Comparison of ENCODE assay signal across 23 cellular contexts in the genomic region with DNA sequence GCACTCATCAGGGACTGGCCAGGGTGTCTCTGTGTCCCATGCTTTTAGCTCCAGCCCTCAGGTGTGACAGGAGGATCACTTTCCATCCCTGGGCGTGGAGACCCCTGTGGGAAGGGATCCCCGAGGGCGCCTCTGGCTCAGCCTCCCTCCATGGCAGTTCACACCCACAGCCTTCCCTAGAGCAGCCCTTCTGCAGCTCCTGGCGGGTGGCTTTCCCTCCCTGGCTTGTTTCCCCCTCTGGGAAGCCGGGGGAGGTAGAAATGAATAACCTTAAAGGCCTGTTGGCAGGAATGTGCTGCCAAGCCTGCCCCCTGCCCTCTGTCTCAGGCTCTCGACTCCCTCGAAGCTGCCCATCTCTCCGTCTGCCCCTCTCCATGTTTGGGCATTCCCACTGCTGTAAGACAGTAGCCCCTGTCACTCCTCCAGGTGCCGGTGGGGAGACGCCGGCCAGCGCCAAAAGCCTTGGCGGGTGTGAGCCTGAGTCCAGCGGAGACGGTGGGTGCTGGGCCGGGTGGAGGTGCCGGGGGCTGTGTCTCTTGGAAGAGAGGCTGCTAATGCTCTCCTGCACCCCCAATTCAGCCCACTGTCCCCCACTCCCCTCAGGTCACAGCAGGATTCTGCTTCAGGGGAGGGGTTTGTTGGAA. TPM values are rescaled to one million over a fixed set of nuclear protein-coding genes. Genes with fewer than 3 reads are reported as not detected.
A peak's percentile ranks its signal among the peaks of the same experiment; 100 is the strongest.
DNase-seq lines count a peak whose midpoint lies in the region; ATAC-seq and TF ChIP-seq lines count a peak whose summit lies in the region.
"Had no signal": no experiment of that assay in that cellular context is flagged by ENCODE, and none has a peak within 500 bp of the region (broad histone marks: within the 10 kb centered on the region; RNA-seq: fewer than 3 reads in every experiment).

No MANE protein-coding gene starts in this region.

- H3K9me3 ChIP-seq in right cardiac atrium (ENCODE audit: control insufficient read depth, low read length), result no peaks in the 10 kb centered on the region
- H3K9me3 ChIP-seq in right atrium auricular region, result no peaks in the 10 kb centered on the region
- no peaks in the 10 kb centered on the region for H3K9me3 ChIP-seq in esophagus squamous epithelium
- H3K9me3 ChIP-seq: heart right ventricle, left lung, upper lobe of right lung had no signal

- peaks cover 29% of the 10 kb centered on the region for H3K36me3 ChIP-seq in right atrium auricular region
- peaks cover 4 to 37% (median 12%) of the 10 kb centered on the region in 3 donors for H3K36me3 ChIP-seq in esophagus squamous epithelium

- no peak for TF ChIP-seq POLR2A in esophagus squamous epithelium (IDR thresholded peaks at IDR 0.05)

- DNase-seq in right cardiac atrium (peak in 2 of 3 donors; percentile 27 to 42), right atrium auricular region (ENCODE audit: low spot score) (no peak), cerebellar cortex (ENCODE audit: low spot score) (peak; percentile 21), myocyte (ENCODE audit: low read depth) (peak; percentile 36), esophagus squamous epithelium (lab: John Stamatoyannopoulos, UW) (no peak), T-helper 2 cell (no peak), epidermal melanocyte (ENCODE audit: insufficient read length, low spot score) (no peak)
- DNase-seq: activated B cell treated with CpG ODN at 0.5 μM for 24 hours; activated CD8-positive, alpha-beta memory T cell treated with anti-CD3 and anti-CD28 coated beads, Interleukin-2, amount 50 U/mL, for 4 hours; BE2C; central memory CD4-positive, alpha-beta T cell; COR-L47; heart right ventricle; immature natural killer cell; left lung; NCI-H1048; NCI-H1694 treated with DMSO at 0.1 percent for 48 hours; NCI-H69; SW 1271; upper lobe of right lung had no signal

- no peaks in the 10 kb centered on the region for H3K27me3 ChIP-seq in right cardiac atrium (ENCODE audit: control insufficient read depth, insufficient read depth)
- no peaks in the 10 kb centered on the region for H3K27me3 ChIP-seq in right atrium auricular region
- H3K27me3 ChIP-seq in esophagus squamous epithelium, result peaks cover 0 to 13% (median 0%) of the 10 kb centered on the region in 4 donors
- H3K27me3 ChIP-seq: BE2C, upper lobe of right lung had no signal

- intact Hi-C loops in right cardiac atrium (cut with DNase I), result loop anchor here in 2 of 4 donors (10.0 kb wide), 1 partner anchor 69 kb away; no protein-coding TSS in a partner anchor
- intact Hi-C loops in esophagus squamous epithelium (cut with DNase I), result no loop called here

- H3K4me1 ChIP-seq in right cardiac atrium (ENCODE audit: control insufficient read depth, insufficient read depth, low read length) (peaks cover 3% of the 10 kb centered on the region), right atrium auricular region (peaks cover 0 to 15% of the 10 kb centered on the region in 2 donors), esophagus squamous epithelium (peaks cover 12 to 22% (median 16%) of the 10 kb centered on the region in 3 donors)
- H3K4me1 ChIP-seq: BE2C had no signal

- WGBS in right cardiac atrium, result 54% methylated on average over 17 of the region's 17 CpGs
- 40 to 66% methylated on average over 1 to 5 of the region's 17 CpGs for WGBS in esophagus squamous epithelium, 2 donors

- ATAC-seq in right cardiac atrium (no peak), GM21529 (IDR thresholded peaks at IDR 0.05; ENCODE audit: unreplicated experiment) (no peak)
- ATAC-seq: activated T-helper 17 cell treated with anti-CD3 and anti-CD28 coated beads, Interleukin-2, amount 50 U/mL, for 72 hours; heart right ventricle; left lung; upper lobe of right lung had no signal

- H3K4me3 ChIP-seq in right cardiac atrium (ENCODE audit: low read length) (no peak overlapping the region), right atrium auricular region (no peak overlapping the region), esophagus squamous epithelium (no peak overlapping the region)
- H3K4me3 ChIP-seq: heart right ventricle, left lung, skin epidermis, upper lobe of right lung had no signal

- H3K27ac ChIP-seq in right cardiac atrium (ENCODE audit: low read length) (no peak overlapping the region), right atrium auricular region (no peak overlapping the region), esophagus squamous epithelium (no peak overlapping the region)
- H3K27ac ChIP-seq: heart right ventricle, left lung, skin epidermis, upper lobe of right lung had no signal

- TF ChIP-seq CTCF in right atrium auricular region (IDR thresholded peaks at IDR 0.05), result no peak
- TF ChIP-seq CTCF in esophagus squamous epithelium (IDR thresholded peaks at IDR 0.05), result no peak

RNA-seq across cellular contexts. Expression of a gene that starts 2.1 kb away (rescaled TPM):
- total RNA-seq in right cardiac atrium (under 1 TPM; 0.11 to 0.75 (median 0.58) TPM), right atrium auricular region (under 1 TPM in 1 of 2 donors, not detected in 1; 0.26 TPM), myocyte (103 and 120 TPM in 2 replicates), esophagus squamous epithelium (under 1 TPM in 2 of 4 donors, not detected in 2; 0.19 to 0.26 TPM)
- 0.11 TPM for polyA plus RNA-seq in right cardiac atrium
- polyA plus RNA-seq in myocyte (2012), result 3.6 TPM

RNA-seq across cellular contexts. Expression of a gene that starts 12.5 kb away (rescaled TPM):
- total RNA-seq in right cardiac atrium (10 to 100 TPM; 38.6 to 50.2 (median 44.9) TPM), right atrium auricular region (10 to 100 TPM; 31.9 to 36.7 TPM), myocyte (33.8 and 36.3 TPM in 2 replicates), esophagus squamous epithelium (10 to 100 TPM; 11.0 to 28.2 (median 18.8) TPM)
- 41.7 TPM for polyA plus RNA-seq in right cardiac atrium
- 39.5 TPM for polyA plus RNA-seq in myocyte (2012)

RNA-seq across cellular contexts. Expression of a gene that starts 30.0 kb away (rescaled TPM):
- total RNA-seq in right cardiac atrium (100 to 1,000 TPM; 160 to 188 (median 173) TPM), right atrium auricular region (100 to 1,000 TPM; 122 to 165 TPM), myocyte (144 and 154 TPM in 2 replicates), esophagus squamous epithelium (100 to 1,000 TPM; 105 to 143 (median 121) TPM)
- polyA plus RNA-seq in right cardiac atrium, result 227 TPM
- 157 TPM for polyA plus RNA-seq in myocyte (2012)

RNA-seq across cellular contexts. Expression of a gene that starts 48.9 kb away (rescaled TPM):
- total RNA-seq in right cardiac atrium (10 to 100 TPM; 13.4 to 24.3 (median 19.2) TPM), right atrium auricular region (10 to 100 TPM; 18.2 to 22.5 TPM), myocyte (36.6 and 41.5 TPM in 2 replicates), esophagus squamous epithelium (10 to 100 TPM; 28.7 to 47.2 (median 37.2) TPM)
- polyA plus RNA-seq in right cardiac atrium, result 27.4 TPM
- 15.0 TPM for polyA plus RNA-seq in myocyte (2012)

RNA-seq across cellular contexts. Expression of a gene that starts 53.3 kb away (rescaled TPM):
- 10 to 100 TPM; 55.3 to 59.8 (median 58.8) TPM for total RNA-seq in right cardiac atrium
- 40.1 TPM for polyA plus RNA-seq in right cardiac atrium
- total RNA-seq in right atrium auricular region, result 10 to 100 TPM; 26.0 to 55.1 TPM
- total RNA-seq in myocyte, result 55.4 and 70.0 TPM in 2 replicates
- polyA plus RNA-seq in myocyte (2012), result 101 TPM
- 10 to 100 TPM; 42.1 to 72.7 (median 67.1) TPM for total RNA-seq in esophagus squamous epithelium

Comparison
In these comparisons a context has a peak if more than half of its experiments do, and no peak if none do; other contexts are left out.
1. DNase-seq: peak in right cardiac atrium (2 of 3), cerebellar cortex (single experiment) and myocyte (single experiment); none in right atrium auricular region (single experiment), esophagus squamous epithelium (single experiment), T-helper 2 cell (0 of 5) and epidermal melanocyte (single experiment).
2. RNA of a gene that starts 2.1 kb away (total RNA-seq): 103 to 120 TPM in myocyte; 0.11 to 0.75 TPM in right cardiac atrium, 0.26 TPM in right atrium auricular region and 0.19 to 0.26 TPM in esophagus squamous epithelium; every median in the first group is over 10 times any median in the second.